24 cellular contexts compared by ENCODE assay signal in the genomic region with DNA sequence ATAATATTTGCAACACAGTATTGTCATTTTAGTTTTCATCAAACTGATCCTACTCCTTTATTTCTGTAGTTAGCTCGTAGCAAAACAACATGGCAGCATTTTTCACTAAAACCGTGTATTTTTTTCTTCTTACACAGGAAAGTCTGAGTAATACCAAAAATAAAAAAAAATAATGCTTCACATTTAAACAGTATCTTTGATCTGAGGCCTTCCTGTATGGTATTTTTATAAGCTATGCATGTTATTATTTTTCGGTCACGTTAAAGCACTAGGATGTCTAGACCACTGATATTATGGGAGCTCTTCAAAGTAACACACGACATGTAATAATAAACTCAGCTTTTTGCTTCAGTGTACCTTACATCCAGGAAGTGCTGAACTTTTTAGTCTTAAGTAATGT.
"Had no signal": no experiment of that assay in that cellular context is flagged by ENCODE, and none has a peak within 500 bp of the region (broad histone marks: within the 10 kb centered on the region; RNA-seq: fewer than 3 reads in every experiment).

No MANE protein-coding gene starts in this region.

- H3K4me3 ChIP-seq: coronary artery, dorsolateral prefrontal cortex, esophagus squamous epithelium, gastrocnemius medialis, heart right ventricle, left lung, lower lobe of right lung had no signal

- H3K36me3 ChIP-seq: esophagus squamous epithelium, gastrocnemius medialis, heart right ventricle, left lung, lower lobe of right lung had no signal

- FAIRE-seq: colon, islet of Langerhans, keratinocyte had no signal

- DNase-seq: dorsolateral prefrontal cortex; effector CD4-positive, alpha-beta T cell; effector memory CD4-positive, alpha-beta T cell; erythroblast; esophagus squamous epithelium; foreskin melanocyte; gastrocnemius medialis; glutamatergic neuron; head of caudate nucleus; heart right ventricle; hippocampal formation; left cardiac atrium; left lung; left ventricle myocardium superior; lower lobe of right lung; mammary epithelial cell; midbrain; naive thymus-derived CD4-positive, alpha-beta T cell had no signal

- H3K27me3 ChIP-seq: esophagus squamous epithelium, gastrocnemius medialis, heart right ventricle, left lung had no signal

- H3K27ac ChIP-seq: coronary artery, dorsolateral prefrontal cortex, epithelial cell of prostate, esophagus squamous epithelium, gastrocnemius medialis, heart right ventricle, left lung, lower lobe of right lung had no signal

- H3K4me1 ChIP-seq: esophagus squamous epithelium, gastrocnemius medialis, left lung, lower lobe of right lung had no signal

- H3K9me3 ChIP-seq: esophagus squamous epithelium, gastrocnemius medialis, heart right ventricle, left lung, lower lobe of right lung had no signal

- ATAC-seq: esophagus mucosa; gastrocnemius medialis; left lung; left ventricle myocardium superior; lower lobe of right lung; naive thymus-derived CD4-positive, alpha-beta T cell had no signal
